ENCODE assay signal across 35 cellular contexts in genomic region chr1:4928186-4928585, GRCh38.
"Had no signal": no experiment of that assay in that cellular context is flagged by ENCODE, and none has a peak within 500 bp of the region (broad histone marks: within the 10 kb centered on the region; RNA-seq: fewer than 3 reads in every experiment).

No MANE protein-coding gene starts in this region.

- H3K4me3 ChIP-seq: MG63 had no signal

- H3K9me3 ChIP-seq: MG63 had no signal

- H3K27me3 ChIP-seq: MG63 had no signal

- H3K36me3 ChIP-seq: MG63 had no signal

- DNase-seq: Karpas-422, Kasumi-1, MG63, MM.1S, MV-4-11, NCI-H1048, NCI-H1092, NCI-H1092 treated with DMSO at 0.1 percent for 48 hours, NCI-H1105, NCI-H1105 treated with DMSO at 0.1 percent for 48 hours, NCI-H1417, NCI-H1417 treated with DMSO at 0.1 percent for 48 hours, NCI-H1436, NCI-H1436 treated with DMSO at 0.1 percent for 48 hours, NCI-H146, NCI-H1694, NCI-H1694 treated with DMSO at 0.1 percent for 48 hours, NCI-H187, NCI-H187 treated with DMSO at 0.1 percent for 48 hours, NCI-H1930, NCI-H2029, NCI-H2029 treated with DMSO at 0.1 percent for 48 hours, NCI-H2081, NCI-H2081 treated with DMSO at 0.1 percent for 48 hours, NCI-H2107, NCI-H2171, NCI-H2171 treated with DMSO at 0.1 percent for 48 hours, NCI-H2227 treated with DMSO at 0.1 percent for 48 hours, NCI-H226, NCI-H345, NCI-H446, NCI-H446 treated with DMSO at 0.1 percent for 48 hours, NCI-H510A, NCI-H510A treated with DMSO at 0.1 percent for 48 hours, NCI-H524 had no signal
